In genomic region chr1:205449750-205450443, GRCh38 we compare ENCODE assay signal across 9 cellular contexts. TPM values are rescaled to one million over a fixed set of nuclear protein-coding genes. Genes with fewer than 3 reads are reported as not detected.
A peak's percentile ranks its signal among the peaks of the same experiment; 100 is the strongest.
DNase-seq lines count a peak whose midpoint lies in the region; ATAC-seq lines count a peak whose summit lies in the region.
"Had no signal": no experiment of that assay in that cellular context is flagged by ENCODE, and none has a peak within 500 bp of the region (broad histone marks: within the 10 kb centered on the region; RNA-seq: fewer than 3 reads in every experiment).

No MANE protein-coding gene starts in this region.

- H2AK5ac ChIP-seq in mesendoderm (ENCODE audit: low read length), result no peak overlapping the region

- peaks cover 5% of the 10 kb centered on the region for H3K4me1 Mint-ChIP-seq in activated naive CD8-positive, alpha-beta T cell treated with anti-CD3 and anti-CD28 coated beads, Interleukin-2, amount 50 U/mL, for 24 hours

- WGBS in mesendoderm (ENCODE audit: extremely low coverage, insufficient coverage, low lambda C conversion rate), result no CpG with 5 or more reads among the region's 18 CpGs

- peak overlapping the region; percentile 97 for H3K56ac ChIP-seq in mesendoderm (ENCODE audit: low read length)

- H3K23ac ChIP-seq in mesendoderm (ENCODE audit: low read length), result peak overlapping the region; percentile 81

- H3K27ac Mint-ChIP-seq in activated naive CD8-positive, alpha-beta T cell treated with anti-CD3 and anti-CD28 coated beads, Interleukin-2, amount 50 U/mL, for 24 hours, result peak overlapping the region; percentile 11

- DNase-seq in DMS153 (lab: John Stamatoyannopoulos, UW), result peak; percentile 70
- DNase-seq in M059J (ENCODE audit: low read depth), result peak; percentile 86
- peak; percentile 27 for DNase-seq in activated naive CD8-positive, alpha-beta T cell treated with anti-CD3 and anti-CD28 coated beads, Interleukin-2, amount 50 U/mL, for 24 hours
- DNase-seq in mesendoderm, result peak; percentile 99
- no peak for DNase-seq in anterior cingulate cortex (lab: John Stamatoyannopoulos, UW)
- no peak for DNase-seq in RPMI8226
- no peak for DNase-seq in T1000 (lab: John Stamatoyannopoulos, UW)

- peaks cover 9% of the 10 kb centered on the region for H3K79me2 ChIP-seq in mesendoderm (ENCODE audit: control insufficient read depth, insufficient read depth, low read length)

- no peak overlapping the region for H3K4me3 Mint-ChIP-seq in activated naive CD8-positive, alpha-beta T cell treated with anti-CD3 and anti-CD28 coated beads, Interleukin-2, amount 50 U/mL, for 24 hours

- peak overlapping the region; percentile 29 for H4K8ac ChIP-seq in mesendoderm (ENCODE audit: low read depth, low read length)

- no peaks in the 10 kb centered on the region for H3K36me3 Mint-ChIP-seq in activated naive CD8-positive, alpha-beta T cell treated with anti-CD3 and anti-CD28 coated beads, Interleukin-2, amount 50 U/mL, for 24 hours (ENCODE audit: low read depth)

- no peaks in the 10 kb centered on the region for H3K27me3 ChIP-seq in mesendoderm (ENCODE audit: insufficient read depth, low read length, poor library complexity)

- H3K27me3 Mint-ChIP-seq in activated naive CD8-positive, alpha-beta T cell treated with anti-CD3 and anti-CD28 coated beads, Interleukin-2, amount 50 U/mL, for 24 hours, result peaks cover 40% of the 10 kb centered on the region

- peak overlapping the region; percentile 19 for H3K4me3 ChIP-seq in mesendoderm (ENCODE audit: low read length)
- H3K4me3 ChIP-seq: HAP-1 had no signal

- H4K5ac ChIP-seq in mesendoderm (ENCODE audit: low read length), result no peak overlapping the region

- H3K9me3 Mint-ChIP-seq in activated naive CD8-positive, alpha-beta T cell treated with anti-CD3 and anti-CD28 coated beads, Interleukin-2, amount 50 U/mL, for 24 hours, result no peaks in the 10 kb centered on the region

- peak overlapping the region; percentile 95 for H3K27ac ChIP-seq in mesendoderm (ENCODE audit: low read depth, low read length)

- H3K18ac ChIP-seq in mesendoderm (ENCODE audit: low read length), result peak overlapping the region; percentile 86

- peaks cover 47% of the 10 kb centered on the region for H3K4me1 ChIP-seq in mesendoderm (ENCODE audit: control insufficient read depth, low read depth, low read length)

- peaks cover 16% of the 10 kb centered on the region for H3K79me1 ChIP-seq in mesendoderm (ENCODE audit: low read length)

- H3K9ac ChIP-seq in mesendoderm (ENCODE audit: low read length), result peak overlapping the region; percentile 89

- ATAC-seq in activated naive CD8-positive, alpha-beta T cell treated with anti-CD3 and anti-CD28 coated beads, Interleukin-2, amount 50 U/mL, for 24 hours, result peak; percentile 66
- ATAC-seq in HG02763 (IDR thresholded peaks at IDR 0.05; ENCODE audit: unreplicated experiment), result no peak

- peak overlapping the region; percentile 66 for H3K4me2 ChIP-seq in mesendoderm (ENCODE audit: low read length)

- no peak overlapping the region for H2BK15ac ChIP-seq in mesendoderm (replicated peaks; ENCODE audit: low read depth)

- peaks cover 3% of the 10 kb centered on the region for H3K36me3 ChIP-seq in mesendoderm (ENCODE audit: control insufficient read depth, insufficient read depth, low read length)
- H3K36me3 ChIP-seq: HAP-1 had no signal

- peak overlapping the region; percentile 84 for H3K4ac ChIP-seq in mesendoderm (ENCODE audit: low read depth, low read length)

- H2BK5ac ChIP-seq in mesendoderm (ENCODE audit: low read length), result peak overlapping the region; percentile 95

- peak overlapping the region; percentile 64 for H2BK120ac ChIP-seq in mesendoderm (ENCODE audit: low read depth, low read length)

RNA-seq across cellular contexts. Expression of gene BLACAT1, which starts 5.9 kb away (rescaled TPM):
- 0.10 and 0.15 TPM in 2 replicates for total RNA-seq in M059J (2014; rRNA removed; shearing (Covaris generic))
- polyA plus RNA-seq in mesendoderm (2013, experiment 1 of 2), result 2.8 TPM
- polyA plus RNA-seq in mesendoderm (2013, experiment 2 of 2), result 2.7 TPM

RNA-seq across cellular contexts. Expression of gene LEMD1, which starts 28.0 kb away (rescaled TPM):
- not detected in 2 replicates for total RNA-seq in M059J (2014; rRNA removed; shearing (Covaris generic))
- polyA plus RNA-seq in mesendoderm (2013, experiment 1 of 2), result 4.3 TPM
- polyA plus RNA-seq in mesendoderm (2013, experiment 2 of 2), result 4.4 TPM

RNA-seq across cellular contexts. Expression of gene CDK18, which starts 54.6 kb away (rescaled TPM):
- total RNA-seq in M059J (2014; rRNA removed; shearing (Covaris generic)), result 0.12 and 1.2 TPM in 2 replicates
- 9.1 TPM for polyA plus RNA-seq in mesendoderm (2013, experiment 1 of 2)
- 8.9 TPM for polyA plus RNA-seq in mesendoderm (2013, experiment 2 of 2)

Comparison
In these comparisons a context has a peak if more than half of its experiments do, and no peak if none do; other contexts are left out.
1. DNase-seq: peak in DMS153 (single experiment), M059J (single experiment), activated naive CD8-positive, alpha-beta T cell treated with anti-CD3 and anti-CD28 coated beads, Interleukin-2, amount 50 U/mL, for 24 hours (single experiment) and mesendoderm (single experiment); none in anterior cingulate cortex (0 of 58), RPMI8226 (single experiment) and T1000 (single experiment).